In the genomic region with DNA sequence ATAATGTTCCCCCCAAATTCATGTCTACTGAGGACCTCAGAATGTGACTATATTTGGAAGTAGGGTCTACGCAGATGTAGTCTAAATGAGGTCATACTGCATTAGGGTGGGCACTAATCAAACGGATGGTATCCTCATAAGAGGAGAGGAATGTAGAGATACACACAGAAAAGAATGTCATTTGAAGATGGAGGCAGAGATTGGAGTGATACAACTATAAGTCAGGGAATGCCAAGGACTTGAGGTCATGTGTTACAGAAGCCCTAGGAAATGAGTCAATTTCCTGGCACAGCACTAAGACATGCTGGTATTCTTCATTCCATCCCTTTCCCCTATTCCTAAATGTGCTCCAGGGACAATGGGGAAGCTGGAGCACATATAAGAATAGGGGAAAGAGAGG, we compare ENCODE assay signal across 8 cellular contexts. TPM values are rescaled to one million over a fixed set of nuclear protein-coding genes. Genes with fewer than 3 reads are reported as not detected.
DNase-seq lines count a peak whose midpoint lies in the region; ATAC-seq, FAIRE-seq and TF ChIP-seq lines count a peak whose summit lies in the region.

No MANE protein-coding gene starts in this region.

- H3K4me1 Mint-ChIP-seq in T-cell: peaks cover 36 to 55% (median 40%) of the 10 kb centered on the region in 3 donors

- H3K27me3 ChIP-seq in smooth muscle cell (ENCODE audit: low read depth): no peaks in the 10 kb centered on the region

- H3K9me3 Mint-ChIP-seq in T-cell: peaks cover 3 to 8% (median 4%) of the 10 kb centered on the region in 3 donors

- peaks cover 15% of the 10 kb centered on the region for H3F3A ChIP-seq in smooth muscle cell (ENCODE audit: low read depth)

- DNase-seq in H54 (ENCODE audit: insufficient read length, low spot score): no peak
- DNase-seq in T-cell: no peak
- peak; percentile 95 for DNase-seq in fibroblast of the aortic adventitia (ENCODE audit: low read depth)
- no peak for DNase-seq in smooth muscle cell (lab: John Stamatoyannopoulos, UW; ENCODE audit: unreplicated experiment)
- no peak for DNase-seq in NCI-H2227 treated with DMSO at 0.1 percent for 48 hours (lab: John Stamatoyannopoulos, UW)
- DNase-seq in NOMO-1 treated with DMSO at 0.1 percent for 48 hours (lab: John Stamatoyannopoulos, UW; ENCODE audit: unreplicated experiment): no peak
- no peak for DNase-seq in hypothalamus (lab: John Stamatoyannopoulos, UW)
- no peak for DNase-seq in T1000 (lab: John Stamatoyannopoulos, UW)

- H3K4me3 Mint-ChIP-seq in T-cell: peak overlapping the region in 1 of 3 donors; percentile 39

- 9% methylated on average over 2 of the region's 2 CpGs for WGBS in smooth muscle cell (ENCODE audit: low lambda C conversion rate)

- H3K4me1 ChIP-seq in smooth muscle cell (ENCODE audit: low read depth): peaks cover 8% of the 10 kb centered on the region

- no peak for ATAC-seq in T-cell (replicated peaks in 1 of 4)

- peaks cover 9% of the 10 kb centered on the region for H3K79me2 ChIP-seq in smooth muscle cell (ENCODE audit: low read depth)

- peak overlapping the region; percentile 93 to 96 for H3K27ac Mint-ChIP-seq in T-cell

- peak; percentile 100 for FAIRE-seq in H54 (lab: Jason Lieb, UNC)

- no peak overlapping the region for H3K4me3 ChIP-seq in fibroblast of the aortic adventitia (ENCODE audit: low read depth, low read length)
- no peak overlapping the region for H3K4me3 ChIP-seq in smooth muscle cell

- no peaks in the 10 kb centered on the region for H3K9me3 ChIP-seq in smooth muscle cell (replicated peaks; ENCODE audit: low read depth)

- POLR2A ChIA-PET in T-cell (lab: Charles Lee): no interaction called here

- H3K36me3 ChIP-seq in smooth muscle cell (ENCODE audit: low read depth): no peaks in the 10 kb centered on the region

- H2AFZ ChIP-seq in smooth muscle cell (ENCODE audit: low read depth): no peak overlapping the region

- TF ChIP-seq CTCF in fibroblast of the aortic adventitia (IDR thresholded peaks at IDR 0.05; ENCODE audit: insufficient read depth, low read length) (no peak), smooth muscle cell (IDR thresholded peaks at IDR 0.05; ENCODE audit: borderline replicate concordance, insufficient read depth, poor library complexity, severe bottlenecking) (no peak)

- H3K27me3 Mint-ChIP-seq in T-cell: no peaks in the 10 kb centered on the region

- H3K9ac ChIP-seq in smooth muscle cell (ENCODE audit: low read depth): peak overlapping the region; percentile 59

- H3K36me3 Mint-ChIP-seq in T-cell: peaks cover 1% of the 10 kb centered on the region

- CTCF ChIA-PET in T-cell (lab: Charles Lee): interaction anchor here in 1 of 2 donors (1.8 kb wide), 1 partner anchor 21 kb away, joined by 4 read pairs; no protein-coding TSS in a partner anchor

- no peaks in the 10 kb centered on the region for H4K20me1 ChIP-seq in smooth muscle cell (ENCODE audit: low read depth)

- peak overlapping the region; percentile 92 for H3K27ac ChIP-seq in smooth muscle cell (ENCODE audit: low read depth)

- TF ChIP-seq POLR2A in H54 (IDR thresholded peaks at IDR 0.05; ENCODE audit: low read depth, low read length): no peak

- peak overlapping the region; percentile 82 for H3K4me2 ChIP-seq in smooth muscle cell

RNA-seq across cellular contexts. Expression of a gene that starts 0.8 kb away (rescaled TPM):
- total RNA-seq in T-cell (under 1 TPM; 0.14 to 0.76 (median 0.40) TPM), fibroblast of the aortic adventitia (ENCODE audit: low replicate concordance) (4.1 and 10.9 TPM in 2 replicates), smooth muscle cell (11.1 and 11.6 TPM in 2 replicates)
- polyA plus RNA-seq in smooth muscle cell: 4.5 and 10.0 TPM in 2 replicates

RNA-seq across cellular contexts. Expression of a gene that starts 59.2 kb away (rescaled TPM):
- total RNA-seq in T-cell (10 to 100 TPM in 1 of 5 donors, 1 to 10 TPM in 4; 6.6 to 11.4 (median 7.2) TPM), fibroblast of the aortic adventitia (ENCODE audit: low replicate concordance) (0.33 and 1.1 TPM in 2 replicates), smooth muscle cell (4.0 and 6.3 TPM in 2 replicates)
- polyA plus RNA-seq in smooth muscle cell: 2.3 and 2.4 TPM in 2 replicates
